Comparison of ENCODE assay signal across 28 cellular contexts in genomic region chr19:30363073-30363472, GRCh38. TPM values are rescaled to one million over a fixed set of nuclear protein-coding genes. Genes with fewer than 3 reads are reported as not detected.
"Had no signal": no experiment of that assay in that cellular context is flagged by ENCODE, and none has a peak within 500 bp of the region (broad histone marks: within the 10 kb centered on the region; RNA-seq: fewer than 3 reads in every experiment).

No MANE protein-coding gene starts in this region.

- H3K4me3 ChIP-seq: adrenal gland, body of pancreas, colonic mucosa had no signal

- H3K4me3 Mint-ChIP-seq: activated CD4-positive, alpha-beta memory T cell treated with anti-CD3 and anti-CD28 coated beads, Interleukin-2, amount 10 ng/mL, durations not matched to agents 7 days and 5 days; activated CD4-positive, alpha-beta T cell treated with anti-CD3 and anti-CD28 coated beads for 36 hours; activated CD4-positive, alpha-beta T cell treated with anti-CD3 and anti-CD28 coated beads, Interleukin-2, amount 10 ng/mL, durations not matched to agents 7 days and 5 days; activated naive CD4-positive, alpha-beta T cell treated with anti-CD3 and anti-CD28 coated beads for 36 hours; activated naive CD4-positive, alpha-beta T cell treated with anti-CD3 and anti-CD28 coated beads, Interleukin-2, amount 50 U/mL, for 24 hours; activated naive CD8-positive, alpha-beta T cell treated with anti-CD3 and anti-CD28 coated beads for 36 hours; activated naive CD8-positive, alpha-beta T cell treated with anti-CD3 and anti-CD28 coated beads, Interleukin-2, amount 50 U/mL, for 24 hours; activated T-helper 1 cell treated with anti-CD3 and anti-CD28 coated beads, Interleukin-12 subunit alpha, Interleukin-12 subunit beta, Interleukin-2, Interleukin-4 antibody, amounts not matched to agents 30 ng/mL and 10 ng/mL and 1 ng/mL, durations not matched to agents 14 hours and 24 hours and 36 hours had no signal

- H3K27ac ChIP-seq: adrenal gland, body of pancreas, colonic mucosa had no signal

- H3K4me1 ChIP-seq: adrenal gland, body of pancreas, colonic mucosa had no signal

- H3K36me3 Mint-ChIP-seq: activated naive CD4-positive, alpha-beta T cell treated with anti-CD3 and anti-CD28 coated beads, Interleukin-2, amount 50 U/mL, for 24 hours; activated naive CD8-positive, alpha-beta T cell treated with anti-CD3 and anti-CD28 coated beads for 36 hours had no signal

- DNase-seq: activated CD4-positive, alpha-beta memory T cell treated with anti-CD3 and anti-CD28 coated beads, Interleukin-2, amount 10 ng/mL, durations not matched to agents 7 days and 5 days; activated CD4-positive, alpha-beta T cell treated with anti-CD3 and anti-CD28 coated beads for 36 hours; activated CD4-positive, alpha-beta T cell treated with anti-CD3 and anti-CD28 coated beads, Interleukin-2, amount 10 ng/mL, durations not matched to agents 7 days and 5 days; activated CD4-positive, alpha-beta T cell treated with anti-CD3 and anti-CD28 coated beads, Interleukin-2, amount 50 U/mL, for 4 hours; activated CD4-positive, CD25-positive, alpha-beta regulatory T cell; activated CD4-positive, CD25-positive, alpha-beta regulatory T cell treated with anti-CD3 and anti-CD28 coated beads, Interleukin-2, amount 50 U/mL, for 72 hours; activated effector memory CD4-positive, alpha-beta T cell treated with anti-CD3 and anti-CD28 coated beads, Interleukin-2, amount 50 U/mL, for 16 hours; activated naive CD4-positive, alpha-beta T cell treated with anti-CD3 and anti-CD28 coated beads for 36 hours; activated naive CD8-positive, alpha-beta T cell treated with anti-CD3 and anti-CD28 coated beads for 36 hours; activated naive CD8-positive, alpha-beta T cell treated with anti-CD3 and anti-CD28 coated beads, Interleukin-2, amount 50 U/mL, for 24 hours; activated T-cell treated with anti-CD3 and anti-CD28 coated beads, Interleukin-2, amount 50 U/mL, for 1 hour; activated T-cell treated with anti-CD3 and anti-CD28 coated beads, Interleukin-2, amount 50 U/mL, for 48 hours; adrenal gland; amygdala; aorta; body of pancreas; central memory CD4-positive, alpha-beta T cell; cerebellar nuclear complex; colonic mucosa; effector CD8-positive, alpha-beta T cell; T-helper 2 cell had no signal

- H3K36me3 ChIP-seq: adrenal gland, colonic mucosa had no signal

- H3K9me3 Mint-ChIP-seq: activated CD4-positive, alpha-beta memory T cell treated with anti-CD3 and anti-CD28 coated beads, Interleukin-2, amount 10 ng/mL, durations not matched to agents 7 days and 5 days; activated CD4-positive, alpha-beta T cell treated with anti-CD3 and anti-CD28 coated beads, Interleukin-2, amount 10 ng/mL, durations not matched to agents 7 days and 5 days; activated naive CD4-positive, alpha-beta T cell treated with anti-CD3 and anti-CD28 coated beads for 36 hours; activated naive CD4-positive, alpha-beta T cell treated with anti-CD3 and anti-CD28 coated beads, Interleukin-2, amount 50 U/mL, for 24 hours; activated naive CD8-positive, alpha-beta T cell treated with anti-CD3 and anti-CD28 coated beads for 36 hours; activated naive CD8-positive, alpha-beta T cell treated with anti-CD3 and anti-CD28 coated beads, Interleukin-2, amount 50 U/mL, for 24 hours; activated T-helper 1 cell treated with anti-CD3 and anti-CD28 coated beads, Interleukin-12 subunit alpha, Interleukin-12 subunit beta, Interleukin-2, Interleukin-4 antibody, amounts not matched to agents 30 ng/mL and 10 ng/mL and 1 ng/mL, durations not matched to agents 14 hours and 24 hours and 36 hours; activated T-helper 2 cell treated with anti-CD3 and anti-CD28 coated beads, Interferon-gamma antibody, Interleukin-2, Interleukin-4, amounts not matched to agents 10 μg/mL and 5 μg/mL and 100 μg/mL, durations not matched to agents 14 hours and 24 hours and 36 hours had no signal

- ATAC-seq: activated CD4-positive, alpha-beta T cell treated with anti-CD3 and anti-CD28 coated beads for 36 hours; activated naive CD8-positive, alpha-beta T cell treated with anti-CD3 and anti-CD28 coated beads, Interleukin-2, amount 50 U/mL, for 24 hours; body of pancreas; esophagus mucosa had no signal

- H3K27ac Mint-ChIP-seq: activated CD4-positive, alpha-beta memory T cell treated with anti-CD3 and anti-CD28 coated beads, Interleukin-2, amount 10 ng/mL, durations not matched to agents 7 days and 5 days; activated CD4-positive, alpha-beta T cell treated with anti-CD3 and anti-CD28 coated beads for 36 hours; activated CD4-positive, alpha-beta T cell treated with anti-CD3 and anti-CD28 coated beads, Interleukin-2, amount 10 ng/mL, durations not matched to agents 7 days and 5 days; activated naive CD4-positive, alpha-beta T cell treated with anti-CD3 and anti-CD28 coated beads for 36 hours; activated naive CD4-positive, alpha-beta T cell treated with anti-CD3 and anti-CD28 coated beads, Interleukin-2, amount 50 U/mL, for 24 hours; activated naive CD8-positive, alpha-beta T cell treated with anti-CD3 and anti-CD28 coated beads for 36 hours; activated naive CD8-positive, alpha-beta T cell treated with anti-CD3 and anti-CD28 coated beads, Interleukin-2, amount 50 U/mL, for 24 hours; activated T-helper 1 cell treated with anti-CD3 and anti-CD28 coated beads, Interleukin-12 subunit alpha, Interleukin-12 subunit beta, Interleukin-2, Interleukin-4 antibody, amounts not matched to agents 30 ng/mL and 10 ng/mL and 1 ng/mL, durations not matched to agents 14 hours and 24 hours and 36 hours; activated T-helper 2 cell treated with anti-CD3 and anti-CD28 coated beads, Interferon-gamma antibody, Interleukin-2, Interleukin-4, amounts not matched to agents 10 μg/mL and 5 μg/mL and 100 μg/mL, durations not matched to agents 14 hours and 24 hours and 36 hours had no signal

- H3K4me1 Mint-ChIP-seq: activated CD4-positive, alpha-beta memory T cell treated with anti-CD3 and anti-CD28 coated beads, Interleukin-2, amount 10 ng/mL, durations not matched to agents 7 days and 5 days; activated CD4-positive, alpha-beta T cell treated with anti-CD3 and anti-CD28 coated beads for 36 hours; activated CD4-positive, alpha-beta T cell treated with anti-CD3 and anti-CD28 coated beads, Interleukin-2, amount 10 ng/mL, durations not matched to agents 7 days and 5 days; activated naive CD4-positive, alpha-beta T cell treated with anti-CD3 and anti-CD28 coated beads, Interleukin-2, amount 50 U/mL, for 24 hours; activated naive CD8-positive, alpha-beta T cell treated with anti-CD3 and anti-CD28 coated beads, Interleukin-2, amount 50 U/mL, for 24 hours had no signal

- H3K27me3 ChIP-seq: adrenal gland, body of pancreas, colonic mucosa had no signal

- H3K9me3 ChIP-seq: adrenal gland, body of pancreas, colonic mucosa had no signal

RNA-seq across cellular contexts. Expression of gene ZNF536, which starts 9.1 kb away (rescaled TPM):
- total RNA-seq: activated CD4-positive, alpha-beta memory T cell treated with anti-CD3 and anti-CD28 coated beads, Interleukin-2, amount 10 ng/mL, durations not matched to agents 7 days and 5 days; activated CD4-positive, alpha-beta T cell treated with anti-CD3 and anti-CD28 coated beads for 36 hours; activated CD4-positive, alpha-beta T cell treated with anti-CD3 and anti-CD28 coated beads, Interleukin-2, amount 10 ng/mL, durations not matched to agents 7 days and 5 days; activated naive CD4-positive, alpha-beta T cell treated with anti-CD3 and anti-CD28 coated beads for 36 hours; activated naive CD8-positive, alpha-beta T cell treated with anti-CD3 and anti-CD28 coated beads for 36 hours; activated T-helper 1 cell treated with anti-CD3 and anti-CD28 coated beads, Interleukin-12 subunit alpha, Interleukin-12 subunit beta, Interleukin-2, Interleukin-4 antibody, amounts not matched to agents 30 ng/mL and 10 ng/mL and 1 ng/mL, durations not matched to agents 14 hours and 24 hours and 36 hours; activated T-helper 2 cell treated with anti-CD3 and anti-CD28 coated beads, Interferon-gamma antibody, Interleukin-2, Interleukin-4, amounts not matched to agents 10 μg/mL and 5 μg/mL and 100 μg/mL, durations not matched to agents 14 hours and 24 hours and 36 hours; body of pancreas; dermis microvascular lymphatic vessel endothelial cell; epithelial cell of proximal tubule; T-helper 1 cell treated with Interleukin-12 subunit alpha and Interleukin-12 subunit beta and Interleukin-4 antibody, amounts not matched to agents 30 ng/mL and 1 ng/mL, for 36 hours had no signal
